In genomic region chr2:107694667-107695066, GRCh38 we compare ENCODE assay signal across 29 cellular contexts.
"Had no signal": no experiment of that assay in that cellular context is flagged by ENCODE, and none has a peak within 500 bp of the region (broad histone marks: within the 10 kb centered on the region; RNA-seq: fewer than 3 reads in every experiment).

No MANE protein-coding gene starts in this region.

- H3K79me2 ChIP-seq: hepatocyte, parathyroid adenoma had no signal

- H3K4me1 ChIP-seq: gastroesophageal sphincter, parathyroid adenoma, psoas muscle, right atrium auricular region, spleen had no signal

- H3K9ac ChIP-seq: parathyroid adenoma had no signal

- H3K27me3 ChIP-seq: brain microvascular endothelial cell, gastroesophageal sphincter, hepatocyte, right atrium auricular region, spleen had no signal

- H3K9me3 Mint-ChIP-seq: activated CD4-positive, alpha-beta memory T cell treated with anti-CD3 and anti-CD28 coated beads for 36 hours; activated CD4-positive, alpha-beta T cell treated with anti-CD3 and anti-CD28 coated beads, Interleukin-2, amount 10 ng/mL, durations not matched to agents 24 days and 14 days; activated naive CD4-positive, alpha-beta T cell treated with anti-CD3 and anti-CD28 coated beads, Interleukin-2, amount 10 ng/mL, durations not matched to agents 7 days and 5 days; activated T-helper 1 cell treated with anti-CD3 and anti-CD28 coated beads, Interleukin-12 subunit alpha, Interleukin-12 subunit beta, Interleukin-2, Interleukin-4 antibody, amounts not matched to agents 30 ng/mL and 10 ng/mL and 1 ng/mL, durations not matched to agents 14 hours and 24 hours and 36 hours; stimulated activated naive CD8-positive, alpha-beta T cell treated with anti-CD3 and anti-CD28 coated beads, Interleukin-15, amount 100 ng/mL, for 72 hours had no signal

- H3K4me2 ChIP-seq: hepatocyte had no signal

- H3K27ac Mint-ChIP-seq: activated CD4-positive, alpha-beta memory T cell treated with anti-CD3 and anti-CD28 coated beads for 36 hours; activated CD4-positive, alpha-beta T cell treated with anti-CD3 and anti-CD28 coated beads, Interleukin-2, amount 10 ng/mL, durations not matched to agents 24 days and 14 days; activated naive CD4-positive, alpha-beta T cell treated with anti-CD3 and anti-CD28 coated beads, Interleukin-2, amount 10 ng/mL, durations not matched to agents 7 days and 5 days; activated T-helper 1 cell treated with anti-CD3 and anti-CD28 coated beads, Interleukin-12 subunit alpha, Interleukin-12 subunit beta, Interleukin-2, Interleukin-4 antibody, amounts not matched to agents 30 ng/mL and 10 ng/mL and 1 ng/mL, durations not matched to agents 14 hours and 24 hours and 36 hours; effector memory CD8-positive, alpha-beta T cell; naive thymus-derived CD4-positive, alpha-beta T cell; stimulated activated naive CD8-positive, alpha-beta T cell treated with anti-CD3 and anti-CD28 coated beads, Interleukin-15, amount 100 ng/mL, for 72 hours; T-helper 17 cell had no signal

- H3K9me3 ChIP-seq: gastroesophageal sphincter, psoas muscle, right atrium auricular region had no signal

- H2AFZ ChIP-seq: hepatocyte, parathyroid adenoma had no signal

- DNase-seq: activated CD4-positive, alpha-beta memory T cell treated with anti-CD3 and anti-CD28 coated beads for 36 hours; activated CD4-positive, alpha-beta T cell treated with anti-CD3 and anti-CD28 coated beads, Interleukin-2, amount 10 ng/mL, durations not matched to agents 24 days and 14 days; activated CD4-positive, CD25-positive, alpha-beta regulatory T cell treated with anti-CD3 and anti-CD28 coated beads, Interleukin-2, amount 50 U/mL, for 72 hours; activated CD8-positive, alpha-beta memory T cell treated with anti-CD3 and anti-CD28 coated beads, Interleukin-2, amount 50 U/mL, for 4 hours; activated gamma-delta T cell; activated naive CD4-positive, alpha-beta T cell treated with anti-CD3 and anti-CD28 coated beads, Interleukin-2, amount 10 ng/mL, durations not matched to agents 7 days and 5 days; activated T-cell treated with anti-CD3 and anti-CD28 coated beads, Interleukin-2, amount 50 U/mL, for 1 hour; amniotic stem cell; brain microvascular endothelial cell; caudate nucleus; cortex of kidney; effector memory CD8-positive, alpha-beta T cell; kidney; midbrain; naive thymus-derived CD4-positive, alpha-beta T cell; occipital lobe; psoas muscle; spleen; stimulated activated naive CD8-positive, alpha-beta T cell treated with anti-CD3 and anti-CD28 coated beads, Interleukin-15, amount 100 ng/mL, for 72 hours; substantia nigra; T-helper 17 cell; T1000; WERI-Rb-1 had no signal

- ATAC-seq: effector memory CD8-positive, alpha-beta T cell; gastroesophageal sphincter; naive thymus-derived CD4-positive, alpha-beta T cell; psoas muscle; stimulated activated naive CD8-positive, alpha-beta T cell treated with anti-CD3 and anti-CD28 coated beads, Interleukin-15, amount 100 ng/mL, for 72 hours; T-helper 17 cell had no signal

- H3K27ac ChIP-seq: brain microvascular endothelial cell, gastroesophageal sphincter, hepatocyte, parathyroid adenoma, psoas muscle, right atrium auricular region, spleen, WERI-Rb-1 had no signal

- H3K27me3 Mint-ChIP-seq: activated CD4-positive, alpha-beta memory T cell treated with anti-CD3 and anti-CD28 coated beads for 36 hours; activated CD4-positive, alpha-beta T cell treated with anti-CD3 and anti-CD28 coated beads, Interleukin-2, amount 10 ng/mL, durations not matched to agents 24 days and 14 days; activated naive CD4-positive, alpha-beta T cell treated with anti-CD3 and anti-CD28 coated beads, Interleukin-2, amount 10 ng/mL, durations not matched to agents 7 days and 5 days; effector memory CD8-positive, alpha-beta T cell; stimulated activated naive CD8-positive, alpha-beta T cell treated with anti-CD3 and anti-CD28 coated beads, Interleukin-15, amount 100 ng/mL, for 72 hours; T-helper 17 cell had no signal

- H3K4me3 ChIP-seq: gastroesophageal sphincter, hepatocyte, psoas muscle, right atrium auricular region, spleen had no signal

- H3K4me3 Mint-ChIP-seq: activated CD4-positive, alpha-beta memory T cell treated with anti-CD3 and anti-CD28 coated beads for 36 hours; activated CD4-positive, alpha-beta T cell treated with anti-CD3 and anti-CD28 coated beads, Interleukin-2, amount 10 ng/mL, durations not matched to agents 24 days and 14 days; activated naive CD4-positive, alpha-beta T cell treated with anti-CD3 and anti-CD28 coated beads, Interleukin-2, amount 10 ng/mL, durations not matched to agents 7 days and 5 days; activated T-helper 1 cell treated with anti-CD3 and anti-CD28 coated beads, Interleukin-12 subunit alpha, Interleukin-12 subunit beta, Interleukin-2, Interleukin-4 antibody, amounts not matched to agents 30 ng/mL and 10 ng/mL and 1 ng/mL, durations not matched to agents 14 hours and 24 hours and 36 hours; effector memory CD8-positive, alpha-beta T cell; naive thymus-derived CD4-positive, alpha-beta T cell; stimulated activated naive CD8-positive, alpha-beta T cell treated with anti-CD3 and anti-CD28 coated beads, Interleukin-15, amount 100 ng/mL, for 72 hours; T-helper 17 cell had no signal

- H3K36me3 ChIP-seq: brain microvascular endothelial cell, gastroesophageal sphincter, right atrium auricular region, spleen, WERI-Rb-1 had no signal

- H3K36me3 Mint-ChIP-seq: activated CD4-positive, alpha-beta memory T cell treated with anti-CD3 and anti-CD28 coated beads for 36 hours; activated naive CD4-positive, alpha-beta T cell treated with anti-CD3 and anti-CD28 coated beads, Interleukin-2, amount 10 ng/mL, durations not matched to agents 7 days and 5 days; naive thymus-derived CD4-positive, alpha-beta T cell had no signal

- H3K4me1 Mint-ChIP-seq: activated CD4-positive, alpha-beta T cell treated with anti-CD3 and anti-CD28 coated beads, Interleukin-2, amount 10 ng/mL, durations not matched to agents 24 days and 14 days; activated naive CD4-positive, alpha-beta T cell treated with anti-CD3 and anti-CD28 coated beads, Interleukin-2, amount 10 ng/mL, durations not matched to agents 7 days and 5 days; stimulated activated naive CD8-positive, alpha-beta T cell treated with anti-CD3 and anti-CD28 coated beads, Interleukin-15, amount 100 ng/mL, for 72 hours; T-helper 17 cell had no signal

- FAIRE-seq: astrocyte, kidney had no signal
